8 cellular contexts compared by ENCODE assay signal in genomic region chr2:136206613-136207012, GRCh38.
DNase-seq lines count a peak whose midpoint lies in the region; ATAC-seq, FAIRE-seq and TF ChIP-seq lines count a peak whose summit lies in the region.

No MANE protein-coding gene starts in this region.

- ATAC-seq in HG02973 (IDR thresholded peaks at IDR 0.05; ENCODE audit: unreplicated experiment) = peak; percentile 93
- ATAC-seq in stimulated activated naive CD8-positive, alpha-beta T cell treated with anti-CD3 and anti-CD28 coated beads, Interleukin-15, Interleukin-2, amounts not matched to agents 100 U/mL and 50 U/mL, for 24 hours = peak; percentile 51

- peak; percentile 52 for DNase-seq in stimulated activated CD4-positive, alpha-beta T cell treated with anti-CD3 and anti-CD28 coated beads, Interleukin-15, amount 100 ng/mL, for 24 hours
- DNase-seq in stimulated activated CD4-positive, alpha-beta T cell treated with anti-CD3 and anti-CD28 coated beads, Interleukin-4, amount 100 ng/mL, for 1 hour = no peak
- DNase-seq in NCI-H69 (lab: John Stamatoyannopoulos, UW) = peak; percentile 80
- DNase-seq in stimulated activated naive CD8-positive, alpha-beta T cell treated with anti-CD3 and anti-CD28 coated beads, Interleukin-15, Interleukin-2, amounts not matched to agents 100 U/mL and 50 U/mL, for 24 hours = peak; percentile 58
- no peak for DNase-seq in inferior parietal cortex (ENCODE audit: extremely low spot score)
- no peak for DNase-seq in frontal cortex (ENCODE audit: low spot score in 2 of 2)
- no peak for DNase-seq in WERI-Rb-1

- no peaks in the 10 kb centered on the region for H3K9me3 ChIP-seq in WERI-Rb-1 (ENCODE audit: severe bottlenecking)

- no peaks in the 10 kb centered on the region for H3K27me3 ChIP-seq in WERI-Rb-1 (ENCODE audit: insufficient read depth, low read depth, severe bottlenecking)

- no peak for FAIRE-seq in frontal cortex (lab: Jason Lieb, UNC)

- no peaks in the 10 kb centered on the region for H3K36me3 ChIP-seq in WERI-Rb-1

- TF ChIP-seq CTCF in WERI-Rb-1 (IDR thresholded peaks at IDR 0.05; ENCODE audit: low read depth, low read length) = no peak

- no peak overlapping the region for H3K27ac ChIP-seq in WERI-Rb-1

- H3K4me3 ChIP-seq in WERI-Rb-1 (ENCODE audit: low read depth, low read length) = no peak overlapping the region

Comparison
In these comparisons a context has a peak if more than half of its experiments do, and no peak if none do; other contexts are left out.
1. DNase-seq: peak in stimulated activated CD4-positive, alpha-beta T cell treated with anti-CD3 and anti-CD28 coated beads, Interleukin-15, amount 100 ng/mL, for 24 hours (single experiment), NCI-H69 (single experiment) and stimulated activated naive CD8-positive, alpha-beta T cell treated with anti-CD3 and anti-CD28 coated beads, Interleukin-15, Interleukin-2, amounts not matched to agents 100 U/mL and 50 U/mL, for 24 hours (single experiment); none in stimulated activated CD4-positive, alpha-beta T cell treated with anti-CD3 and anti-CD28 coated beads, Interleukin-4, amount 100 ng/mL, for 1 hour (single experiment), inferior parietal cortex (single experiment), frontal cortex (0 of 2) and WERI-Rb-1 (single experiment).